ENCODE assay signal across 20 cellular contexts in genomic region chr6:35906499-35906846, GRCh38. TPM values are rescaled to one million over a fixed set of nuclear protein-coding genes. Genes with fewer than 3 reads are reported as not detected.
DNase-seq lines count a peak whose midpoint lies in the region; ATAC-seq and TF ChIP-seq lines count a peak whose summit lies in the region.
"Had no signal": no experiment of that assay in that cellular context is flagged by ENCODE, and none has a peak within 500 bp of the region (broad histone marks: within the 10 kb centered on the region; RNA-seq: fewer than 3 reads in every experiment).

No MANE protein-coding gene starts in this region.

- H3K9me3 ChIP-seq in RWPE2 (ENCODE audit: severe bottlenecking) (peaks cover 4% of the 10 kb centered on the region), osteoblast (ENCODE audit: low read depth, low read length) (peaks cover 2% of the 10 kb centered on the region)

- no peak for TF ChIP-seq CTCF in RWPE2 (IDR thresholded peaks at IDR 0.05; ENCODE audit: poor library complexity, severe bottlenecking)
- TF ChIP-seq CTCF in osteoblast (IDR thresholded peaks at IDR 0.05; ENCODE audit: extremely low read depth, low read depth, low read length): no peak

- H3K4me1 ChIP-seq in RWPE2 (ENCODE audit: insufficient read depth, poor library complexity, severe bottlenecking): peaks cover 7% of the 10 kb centered on the region
- peaks cover 11% of the 10 kb centered on the region for H3K4me1 ChIP-seq in osteoblast (ENCODE audit: insufficient read depth, low read length)
- H3K4me1 ChIP-seq: Peyer's patch had no signal

- ATAC-seq in RWPE2 (ENCODE audit: low read depth) (no peak), HG02970 (IDR thresholded peaks at IDR 0.05; ENCODE audit: low FRiP score, unreplicated experiment) (no peak), left cardiac atrium (no peak)

- peaks cover 82% of the 10 kb centered on the region for H3K79me2 ChIP-seq in osteoblast (ENCODE audit: insufficient read depth, low read length)

- intact Hi-C loops in left cardiac atrium (cut with DNase I): no loop called here

- no peak overlapping the region for H3K4me2 ChIP-seq in osteoblast (ENCODE audit: insufficient read depth, low read length)

- H2AFZ ChIP-seq in osteoblast (ENCODE audit: low read length): no peak overlapping the region

- peaks cover 64% of the 10 kb centered on the region for H3K36me3 ChIP-seq in RWPE2 (ENCODE audit: low read depth)
- peaks cover 15% of the 10 kb centered on the region for H3K36me3 ChIP-seq in osteoblast (ENCODE audit: insufficient read depth, low read length)

- H3K27ac ChIP-seq in RWPE2 (ENCODE audit: poor library complexity, severe bottlenecking) (peak overlapping the region; percentile 12), osteoblast (ENCODE audit: low read depth, low read length) (peak overlapping the region; percentile 19)
- H3K27ac ChIP-seq: HL-60, Peyer's patch had no signal

- no peaks in the 10 kb centered on the region for H4K20me1 ChIP-seq in osteoblast (ENCODE audit: insufficient read depth, low read length)

- no peak overlapping the region for H3K4me3 ChIP-seq in RWPE2 (ENCODE audit: severe bottlenecking)
- no peak overlapping the region for H3K4me3 ChIP-seq in osteoblast (ENCODE audit: insufficient read depth, low read length)
- H3K4me3 ChIP-seq: Peyer's patch had no signal

- H3K27me3 ChIP-seq in RWPE2 (ENCODE audit: insufficient read depth, poor library complexity, severe bottlenecking): no peaks in the 10 kb centered on the region
- no peaks in the 10 kb centered on the region for H3K27me3 ChIP-seq in osteoblast (ENCODE audit: insufficient read depth, low read length)
- H3K27me3 ChIP-seq: Peyer's patch had no signal

- DNase-seq in EL (peak; percentile 26), RWPE2 (ENCODE audit: low spot score) (no peak), dermis blood vessel endothelial cell (peak; percentile 17), osteoblast (ENCODE audit: insufficient read length, low spot score, missing footprints) (no peak), left cardiac atrium (no peak), NCI-H2107 treated with DMSO at 0.1 percent for 48 hours (lab: John Stamatoyannopoulos, UW; ENCODE audit: unreplicated experiment) (no peak), NCI-H1092 treated with DMSO at 0.1 percent for 48 hours (lab: John Stamatoyannopoulos, UW) (no peak)
- DNase-seq: 8988T; DMS79; GOT3; NCI-H1105 treated with DMSO at 0.1 percent for 48 hours; NCI-H1694; NCI-H2081 treated with DMSO at 0.1 percent for 48 hours; NCI-H510A; NCI-H748 treated with DMSO at 0.1 percent for 48 hours; NK-92 treated with Interleukin-12 subunit alpha and Interleukin-12 subunit beta, amount 100 ng/mL, for 24 hours; Peyer's patch; Right ventricle myocardium superior had no signal

RNA-seq across cellular contexts. Expression of gene SRPK1, which starts 14.4 kb away (rescaled TPM):
- total RNA-seq in dermis blood vessel endothelial cell (68.4 and 73.0 TPM in 2 replicates), osteoblast (36.6 and 39.5 TPM in 2 replicates), left cardiac atrium (10 to 100 TPM; 19.2 to 23.1 TPM)

Comparison
In these comparisons a context has a peak if more than half of its experiments do, and no peak if none do; other contexts are left out.
1. DNase-seq: peak in EL (single experiment) and dermis blood vessel endothelial cell (single experiment); none in RWPE2 (single experiment), osteoblast (single experiment), left cardiac atrium (single experiment), NCI-H2107 treated with DMSO at 0.1 percent for 48 hours (single experiment) and NCI-H1092 treated with DMSO at 0.1 percent for 48 hours (single experiment).